22 cellular contexts compared by ENCODE assay signal in the genomic region with DNA sequence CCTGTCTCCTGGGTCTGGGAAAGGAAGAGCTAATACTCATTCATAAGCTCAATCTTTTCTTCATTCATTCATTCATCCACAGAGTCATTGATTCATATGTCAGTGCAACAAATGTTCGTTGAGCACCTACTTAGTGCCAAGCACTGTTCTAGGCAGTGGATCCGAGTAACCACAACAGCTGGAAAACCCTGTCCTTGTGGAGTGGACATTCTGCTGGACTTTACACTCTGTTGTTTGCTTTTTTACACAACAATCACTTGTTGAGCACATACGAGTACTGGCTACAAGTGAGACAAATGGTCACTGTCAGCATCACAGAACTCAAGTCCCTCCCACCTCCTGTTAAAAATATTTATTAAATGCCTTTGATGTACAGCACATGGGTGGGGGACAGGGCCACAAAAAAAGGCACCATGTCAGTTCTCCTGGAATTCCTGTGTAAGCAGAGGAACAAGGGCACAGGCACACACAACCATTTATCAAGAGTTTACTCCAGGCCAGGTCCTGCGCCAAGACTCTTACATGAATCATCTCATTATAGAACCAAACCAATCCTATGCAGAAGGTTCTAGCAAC. TPM values are rescaled to one million over a fixed set of nuclear protein-coding genes. Genes with fewer than 3 reads are reported as not detected.
A peak's percentile ranks its signal among the peaks of the same experiment; 100 is the strongest.
DNase-seq lines count a peak whose midpoint lies in the region; ATAC-seq and TF ChIP-seq lines count a peak whose summit lies in the region.
"Had no signal": no experiment of that assay in that cellular context is flagged by ENCODE, and none has a peak within 500 bp of the region (broad histone marks: within the 10 kb centered on the region; RNA-seq: fewer than 3 reads in every experiment).

No MANE protein-coding gene starts in this region.

- no peak overlapping the region for H3K4me3 ChIP-seq in left lung
- no peak overlapping the region for H3K4me3 ChIP-seq in mucosa of descending colon

- H3K36me3 ChIP-seq in left lung = no peaks in the 10 kb centered on the region
- no peaks in the 10 kb centered on the region for H3K36me3 ChIP-seq in mucosa of descending colon (ENCODE audit: low read depth)

- ATAC-seq in left lung = peak; percentile 11
- peak; percentile 41 for ATAC-seq in mucosa of descending colon
- ATAC-seq in foreskin keratinocyte = no peak
- ATAC-seq: CD8-positive, alpha-beta T cell had no signal

- DNase-seq in DMS53 (lab: John Stamatoyannopoulos, UW) = peak; percentile 45
- DNase-seq in DMS53 treated with DMSO at 0.1 percent for 48 hours (lab: John Stamatoyannopoulos, UW; ENCODE audit: unreplicated experiment) = no peak
- DNase-seq in left lung = no peak
- no peak for DNase-seq in mucosa of descending colon
- DNase-seq in DMS153 (lab: John Stamatoyannopoulos, UW) = no peak
- no peak for DNase-seq in cardiac septum (ENCODE audit: low spot score)
- no peak for DNase-seq in foreskin keratinocyte
- DNase-seq in NCI-H510A treated with DMSO at 0.1 percent for 48 hours (lab: John Stamatoyannopoulos, UW) = no peak
- DNase-seq: CD8-positive, alpha-beta T cell; DND-41; H7; KG1; NCI-H1694; NCI-H2081; NCI-H2227 treated with DMSO at 0.1 percent for 48 hours; NCI-H69; SHP77 had no signal

- H3K27ac ChIP-seq in left lung (peak overlapping the region; percentile 34 to 48), foreskin keratinocyte (no peak overlapping the region)
- H3K27ac ChIP-seq: 22Rv1, C4-2B, RWPE1 had no signal

- no peak for TF ChIP-seq CTCF in left lung (IDR thresholded peaks at IDR 0.05)
- TF ChIP-seq CTCF in mucosa of descending colon (IDR thresholded peaks at IDR 0.05) = no peak
- TF ChIP-seq CTCF in foreskin keratinocyte (conservative IDR thresholded peaks at IDR 0.05) = no peak

- H3K27me3 ChIP-seq in left lung (no peaks in the 10 kb centered on the region), foreskin keratinocyte (no peaks in the 10 kb centered on the region)

- peaks cover 4% of the 10 kb centered on the region in 2 donors for H3K4me1 ChIP-seq in left lung
- peaks cover 32% of the 10 kb centered on the region for H3K4me1 ChIP-seq in mucosa of descending colon (ENCODE audit: low read depth)
- H3K4me1 ChIP-seq in foreskin keratinocyte = no peaks in the 10 kb centered on the region

- H3K9me3 ChIP-seq in left lung (no peaks in the 10 kb centered on the region), mucosa of descending colon (no peaks in the 10 kb centered on the region)
- H3K9me3 ChIP-seq: Caco-2 had no signal

- intact Hi-C loops in left lung (cut with DNase I) (no loop called here), mucosa of descending colon (cut with DNase I, micrococcal nuclease) (no loop called here), cardiac septum (cut with DNase I) (no loop called here)

RNA-seq across cellular contexts. Expression of gene TEKT5, which starts 46.9 kb away (rescaled TPM):
- not detected for total RNA-seq in left lung
- under 1 TPM; 0.28 to 0.90 (median 0.46) TPM for total RNA-seq in mucosa of descending colon
- 0.22 TPM for total RNA-seq in cardiac septum
- total RNA-seq in foreskin keratinocyte = not detected in 2 replicates
- not detected in 2 replicates for polyA plus RNA-seq in foreskin keratinocyte
- total RNA-seq: Caco-2; CD8-positive, alpha-beta T cell; NCI-H460 had no signal
